Comparison of ENCODE assay signal across 16 cellular contexts in the genomic region with DNA sequence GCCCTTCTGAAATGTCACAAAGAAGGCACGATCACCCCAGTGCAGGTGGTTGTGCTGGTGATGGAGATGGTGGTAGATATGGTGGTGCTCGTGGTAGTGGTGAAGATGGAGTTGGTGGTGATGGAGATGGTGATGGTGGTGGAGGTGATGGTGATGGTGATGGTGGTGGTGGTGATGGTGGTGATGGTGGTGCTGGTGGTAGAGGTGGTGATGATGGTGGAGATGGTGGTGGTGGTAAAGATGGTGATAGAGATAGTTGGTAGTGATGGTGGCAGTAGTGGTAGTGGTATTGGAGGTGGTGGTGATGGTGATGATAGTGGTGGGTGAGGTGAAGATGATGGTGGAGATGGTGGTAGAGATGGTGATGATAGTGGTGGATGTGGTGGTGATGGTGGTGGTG.
DNase-seq lines count a peak whose midpoint lies in the region; ATAC-seq and TF ChIP-seq lines count a peak whose summit lies in the region.
"Had no signal": no experiment of that assay in that cellular context is flagged by ENCODE, and none has a peak within 500 bp of the region (broad histone marks: within the 10 kb centered on the region; RNA-seq: fewer than 3 reads in every experiment).

No MANE protein-coding gene starts in this region.

- H3K27me3 ChIP-seq in H9 (ENCODE audit: insufficient read depth, low read length) (no peaks in the 10 kb centered on the region), endodermal cell (ENCODE audit: control insufficient read depth, insufficient read depth, low read length, poor library complexity, severe bottlenecking) (no peaks in the 10 kb centered on the region)

- no peak overlapping the region for H4K5ac ChIP-seq in H9 (ENCODE audit: insufficient read length, low read depth, low read length)

- H3K9me3 Mint-ChIP-seq in H9 (peaks cover 10 to 14% of the 10 kb centered on the region in 2 experiments), endodermal cell (peaks cover 3% of the 10 kb centered on the region), neural crest cell (peaks cover 6% of the 10 kb centered on the region)
- peaks cover 7% of the 10 kb centered on the region for H3K9me3 Mint-ChIP-seq in activated naive CD8-positive, alpha-beta T cell treated with anti-CD3 and anti-CD28 coated beads, Interleukin-2, amount 50 U/mL, for 24 hours

- no peak overlapping the region for H2BK120ac ChIP-seq in H9 (ENCODE audit: low read depth, low read length, poor library complexity, severe bottlenecking)

- H4K20me1 ChIP-seq in H9 (ENCODE audit: control insufficient read depth, insufficient read depth, insufficient read length), result no peaks in the 10 kb centered on the region

- H3K27ac Mint-ChIP-seq in H9 (no peak overlapping the region; a peak in 1 of 7 replicates), endodermal cell (no peak overlapping the region), neural crest cell (ENCODE audit: unreplicated experiment) (peak overlapping the region; percentile 35)
- peak overlapping the region; percentile 50 for H3K27ac Mint-ChIP-seq in activated naive CD8-positive, alpha-beta T cell treated with anti-CD3 and anti-CD28 coated beads, Interleukin-2, amount 50 U/mL, for 24 hours
- H3K27ac Mint-ChIP-seq: B cell; CD4-positive, alpha-beta T cell had no signal

- H3K4me2 ChIP-seq in H9 (ENCODE audit: insufficient read depth, insufficient read length, low read length), result no peak overlapping the region

- H3K4me3 ChIP-seq in endodermal cell (ENCODE audit: low read length), result peak overlapping the region; percentile 2

- no peak overlapping the region for H2BK20ac ChIP-seq in H9 (ENCODE audit: low read depth, low read length, poor library complexity, severe bottlenecking)

- H3K23ac ChIP-seq in H9 (ENCODE audit: insufficient read length, low read depth, low read length), result no peak overlapping the region

- H3K36me3 ChIP-seq in endodermal cell (ENCODE audit: control insufficient read depth, insufficient read depth, low read length), result no peaks in the 10 kb centered on the region

- H3K56ac ChIP-seq in H9 (ENCODE audit: insufficient read length, low read depth, low read length), result no peak overlapping the region

- no peak overlapping the region for H2AK5ac ChIP-seq in H9 (ENCODE audit: insufficient read length, low read length)

- H3K79me2 ChIP-seq in H9 (ENCODE audit: insufficient read depth, low read length), result no peaks in the 10 kb centered on the region

- no peak overlapping the region for H2AFZ ChIP-seq in H9 (ENCODE audit: low read length)

- H2BK5ac ChIP-seq in H9 (ENCODE audit: insufficient read length, low read length), result no peak overlapping the region

- H3K4ac ChIP-seq in H9 (ENCODE audit: low read depth, low read length), result no peak overlapping the region

- TF ChIP-seq CTCF in H9 (conservative IDR thresholded peaks at IDR 0.05) (no peak), endodermal cell (conservative IDR thresholded peaks at IDR 0.05) (no peak), neural crest cell (conservative IDR thresholded peaks at IDR 0.05) (no peak)

- H3K9me3 ChIP-seq in H9 (ENCODE audit: control insufficient read depth, low read depth, low read length), result no peaks in the 10 kb centered on the region
- no peaks in the 10 kb centered on the region for H3K9me3 ChIP-seq in endodermal cell (ENCODE audit: control insufficient read depth, low read length)

- WGBS in H9 (ENCODE audit: extremely low coverage, insufficient read length, low lambda C conversion rate), result 100% methylated on average over 1 of the region's 2 CpGs
- 97 to 100% methylated on average over 2 of the region's 2 CpGs for WGBS in endodermal cell (ENCODE audit: insufficient coverage in 1 of 2, insufficient read length in 1 of 2), 2 experiments

- H3K14ac ChIP-seq in H9 (ENCODE audit: insufficient read depth, low read length), result no peak overlapping the region

- no peak overlapping the region for H2BK12ac ChIP-seq in H9 (ENCODE audit: insufficient read length, low read depth, low read length)

- peaks cover 6 to 16% (median 9%) of the 10 kb centered on the region in 3 experiments; a peak in 5 of 7 replicates for H3K36me3 Mint-ChIP-seq in H9 (ENCODE audit: insufficient read depth in 1 of 3, low read depth in 3 of 3)
- H3K36me3 Mint-ChIP-seq in activated naive CD8-positive, alpha-beta T cell treated with anti-CD3 and anti-CD28 coated beads, Interleukin-2, amount 50 U/mL, for 24 hours (ENCODE audit: low read depth), result no peaks in the 10 kb centered on the region
- H3K36me3 Mint-ChIP-seq in endodermal cell (ENCODE audit: low read depth), result peaks cover 5% of the 10 kb centered on the region
- H3K36me3 Mint-ChIP-seq in neural crest cell (ENCODE audit: low read depth), result no peaks in the 10 kb centered on the region

- no peak overlapping the region for H2BK15ac ChIP-seq in H9 (ENCODE audit: low read depth, low read length)

- H3T11ph ChIP-seq in H9 (ENCODE audit: low read length), result no peak overlapping the region

- H4K91ac ChIP-seq in H9 (ENCODE audit: insufficient read length, low read depth, low read length), result no peak overlapping the region

- H3K27me3 Mint-ChIP-seq in H9 (ENCODE audit: low read depth), result peaks cover 20% of the 10 kb centered on the region
- H3K27me3 Mint-ChIP-seq in activated naive CD8-positive, alpha-beta T cell treated with anti-CD3 and anti-CD28 coated beads, Interleukin-2, amount 50 U/mL, for 24 hours, result peaks cover 2% of the 10 kb centered on the region
- peaks cover 47% of the 10 kb centered on the region for H3K27me3 Mint-ChIP-seq in endodermal cell (ENCODE audit: insufficient read depth)
- H3K27me3 Mint-ChIP-seq in neural crest cell (ENCODE audit: low read depth), result no peaks in the 10 kb centered on the region
- H3K27me3 Mint-ChIP-seq: B cell; CD4-positive, alpha-beta T cell had no signal

- ATAC-seq in activated naive CD8-positive, alpha-beta T cell treated with anti-CD3 and anti-CD28 coated beads, Interleukin-2, amount 50 U/mL, for 24 hours, result no peak

- H3K9ac ChIP-seq in H9 (ENCODE audit: extremely low read depth, insufficient read length, low read length), result no peak overlapping the region
- no peak overlapping the region for H3K9ac ChIP-seq in endodermal cell (ENCODE audit: extremely low read depth, low read length, poor library complexity, severe bottlenecking)

- H4K8ac ChIP-seq in H9 (replicated peaks; ENCODE audit: insufficient read length, low read depth, low read length), result peak overlapping the region; percentile 21

- no peak overlapping the region for H3K4me3 Mint-ChIP-seq in H9
- no peak overlapping the region for H3K4me3 Mint-ChIP-seq in activated naive CD8-positive, alpha-beta T cell treated with anti-CD3 and anti-CD28 coated beads, Interleukin-2, amount 50 U/mL, for 24 hours
- H3K4me3 Mint-ChIP-seq in endodermal cell, result no peak overlapping the region
- no peak overlapping the region for H3K4me3 Mint-ChIP-seq in neural crest cell
- H3K4me3 Mint-ChIP-seq: B cell; CD4-positive, alpha-beta T cell had no signal

- no peaks in the 10 kb centered on the region for H3K79me1 ChIP-seq in H9 (ENCODE audit: insufficient read depth, low read depth, low read length, poor library complexity, severe bottlenecking)

- H3K18ac ChIP-seq in H9 (ENCODE audit: insufficient read length, low read depth, low read length), result no peak overlapping the region

- H3K23me2 ChIP-seq in H9 (ENCODE audit: insufficient read length, low read depth, low read length, poor library complexity, severe bottlenecking), result no peaks in the 10 kb centered on the region

- no peak for DNase-seq in H9
- no peak for DNase-seq in activated naive CD8-positive, alpha-beta T cell treated with anti-CD3 and anti-CD28 coated beads, Interleukin-2, amount 50 U/mL, for 24 hours
- no peak for DNase-seq in endodermal cell
- no peak for DNase-seq in neural crest cell (ENCODE audit: low read depth, low spot score)
- DNase-seq in SIG-M5 (lab: John Stamatoyannopoulos, UW), result no peak
- DNase-seq in SHP77 (lab: John Stamatoyannopoulos, UW), result no peak
- no peak for DNase-seq in NCI-H1436 treated with DMSO at 0.1 percent for 48 hours (lab: John Stamatoyannopoulos, UW)
- DNase-seq in NCI-H1417 treated with DMSO at 0.1 percent for 48 hours (lab: John Stamatoyannopoulos, UW), result no peak
- DNase-seq: C1 segment of cervical spinal cord; CD4-positive, alpha-beta T cell; DMS79 treated with DMSO at 0.1 percent for 48 hours; EL; GDM1; GOT3; HCEC 1CT had no signal

- H3K4me1 ChIP-seq in H9 (ENCODE audit: insufficient read depth, low read length) (no peaks in the 10 kb centered on the region; the same call in 1 of the 2 replicates), endodermal cell (ENCODE audit: control insufficient read depth, insufficient read depth, low read length) (peaks cover 36% of the 10 kb centered on the region)

- H3K4me1 Mint-ChIP-seq in H9 (peaks cover 48 to 51% of the 10 kb centered on the region in 2 experiments), endodermal cell (peaks cover 62% of the 10 kb centered on the region), neural crest cell (peaks cover 30% of the 10 kb centered on the region)
- no peaks in the 10 kb centered on the region for H3K4me1 Mint-ChIP-seq in activated naive CD8-positive, alpha-beta T cell treated with anti-CD3 and anti-CD28 coated beads, Interleukin-2, amount 50 U/mL, for 24 hours
- H3K4me1 Mint-ChIP-seq: B cell had no signal

- H3K27ac ChIP-seq in H9 (ENCODE audit: insufficient read length, low read depth, low read length), result no peak overlapping the region
- H3K27ac ChIP-seq in endodermal cell (ENCODE audit: low read depth, low read length), result no peak overlapping the region

Comparison
In these comparisons a context has a peak if more than half of its experiments do, and no peak if none do; other contexts are left out.
1. H3K27ac Mint-ChIP-seq: peak in activated naive CD8-positive, alpha-beta T cell treated with anti-CD3 and anti-CD28 coated beads, Interleukin-2, amount 50 U/mL, for 24 hours (single experiment) and neural crest cell (single experiment); none in H9 (0 of 3) and endodermal cell (single experiment).